19 cellular contexts compared by ENCODE assay signal in the genomic region with DNA sequence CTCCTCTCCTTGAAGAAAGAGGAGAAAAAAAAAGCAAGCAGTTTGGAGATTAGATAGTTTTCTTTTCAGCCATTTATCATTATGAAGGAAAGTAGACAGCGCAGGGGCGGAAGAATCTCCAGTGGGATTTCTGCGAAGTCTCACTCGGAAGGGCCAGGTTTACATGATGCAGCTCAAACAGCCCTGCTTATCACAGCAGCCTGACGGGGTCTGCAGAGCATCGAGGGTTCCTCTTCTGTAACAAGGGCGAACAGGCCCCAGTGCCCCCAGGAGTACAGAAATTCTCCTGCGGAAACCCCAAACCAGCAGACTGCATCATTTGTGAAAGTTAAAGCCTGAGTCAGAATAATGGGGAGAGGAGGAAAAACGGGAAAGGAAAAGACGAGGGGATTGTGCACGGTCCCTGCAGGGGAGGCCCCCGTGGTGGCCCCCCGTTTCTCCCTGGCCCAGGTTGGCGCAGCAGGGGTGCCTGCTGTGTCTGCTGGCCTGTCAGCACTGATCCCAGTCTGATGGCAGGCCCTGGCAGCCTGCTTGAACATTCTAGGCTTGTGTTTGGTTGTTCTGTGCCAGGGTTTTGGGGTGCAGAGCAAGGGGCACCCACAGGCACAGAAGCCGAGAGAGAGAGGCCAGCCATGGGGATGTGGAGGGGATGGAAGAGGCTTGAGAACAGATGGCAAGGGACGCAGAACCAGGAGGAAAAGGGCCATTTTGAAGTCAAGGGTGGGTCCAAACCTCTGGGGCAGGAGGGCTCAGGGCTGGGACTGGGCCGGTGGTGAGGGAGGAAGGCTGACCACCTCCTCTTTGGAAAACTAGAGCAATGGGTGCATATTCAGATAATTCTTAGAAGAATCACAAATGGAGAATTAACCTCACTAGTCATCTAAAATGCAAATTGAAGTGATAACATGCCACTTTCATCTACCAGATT. TPM values are rescaled to one million over a fixed set of nuclear protein-coding genes. Genes with fewer than 3 reads are reported as not detected.
DNase-seq lines count a peak whose midpoint lies in the region; TF ChIP-seq lines count a peak whose summit lies in the region.
"Had no signal": no experiment of that assay in that cellular context is flagged by ENCODE, and none has a peak within 500 bp of the region (broad histone marks: within the 10 kb centered on the region; RNA-seq: fewer than 3 reads in every experiment).

No MANE protein-coding gene starts in this region.

- H2BK5ac ChIP-seq in trophoblast cell (ENCODE audit: low read depth, low read length, poor library complexity): no peak overlapping the region

- H2BK120ac ChIP-seq in trophoblast cell (ENCODE audit: insufficient read depth, low read length, poor library complexity): no peak overlapping the region

- no peak overlapping the region for H3K18ac ChIP-seq in trophoblast cell (ENCODE audit: low read length)

- no peak overlapping the region for H4K8ac ChIP-seq in trophoblast cell (ENCODE audit: low read depth, low read length)

- whole genome bisulfite sequencing in trophoblast cell (ENCODE audit: extremely low coverage, insufficient coverage, insufficient read length): no CpG with 5 or more reads among the region's 17 CpGs

- H2BK12ac ChIP-seq in trophoblast cell (ENCODE audit: low read length): no peak overlapping the region

- no peak overlapping the region for H3K9ac ChIP-seq in trophoblast cell (ENCODE audit: low read length)

- no peak overlapping the region for H4K12ac ChIP-seq in trophoblast cell (ENCODE audit: low read depth, low read length)

- peaks cover 16 to 21% of the 10 kb centered on the region in 2 experiments for H3K4me1 ChIP-seq in trophoblast cell (ENCODE audit: control insufficient read depth in 1 of 2, insufficient read depth in 2 of 2, low read length in 2 of 2)
- H3K4me1 ChIP-seq: HAP-1 had no signal

- no peak overlapping the region for H3K14ac ChIP-seq in trophoblast cell (ENCODE audit: low read length)

- no peak overlapping the region for H3K4me2 ChIP-seq in trophoblast cell (ENCODE audit: low read length)

- H3K36me3 Mint-ChIP-seq in glutamatergic neuron (ENCODE audit: unreplicated experiment): no peaks in the 10 kb centered on the region
- H3K36me3 Mint-ChIP-seq in nephron (ENCODE audit: low read depth): no peaks in the 10 kb centered on the region
- H3K36me3 Mint-ChIP-seq in type B pancreatic cell: no peaks in the 10 kb centered on the region
- H3K36me3 Mint-ChIP-seq: IgD-negative memory B cell had no signal

- H3K79me1 ChIP-seq in trophoblast cell (ENCODE audit: low read length): peaks cover 5% of the 10 kb centered on the region

- no peak overlapping the region for H2AFZ ChIP-seq in trophoblast cell (ENCODE audit: insufficient read depth, low read length, poor library complexity)

- no peak overlapping the region for H3K23ac ChIP-seq in trophoblast cell (ENCODE audit: low read length)

- H3K27me3 ChIP-seq in trophoblast cell (ENCODE audit: insufficient read depth, low read length): no peaks in the 10 kb centered on the region

- TF ChIP-seq CTCF in glutamatergic neuron (IDR thresholded peaks at IDR 0.05; ENCODE audit: partially characterized antibody, unreplicated experiment) (no peak), nephron (IDR thresholded peaks at IDR 0.05; ENCODE audit: unreplicated experiment in 3 of 3) (no peak), type B pancreatic cell (conservative IDR thresholded peaks at IDR 0.05) (no peak)

- H3K4me3 Mint-ChIP-seq in glutamatergic neuron (ENCODE audit: unreplicated experiment) (peak overlapping the region; percentile 37), nephron (peak overlapping the region in 2 of 3 experiments; percentile 40 to 51), type B pancreatic cell (peak overlapping the region; percentile 32)
- H3K4me3 Mint-ChIP-seq: IgD-negative memory B cell had no signal

- H3K27ac ChIP-seq in trophoblast cell (ENCODE audit: low read depth, low read length): no peak overlapping the region

- H3K27me3 Mint-ChIP-seq in glutamatergic neuron (ENCODE audit: unreplicated experiment) (peaks cover 3% of the 10 kb centered on the region), nephron (ENCODE audit: low read depth) (peaks cover 71% of the 10 kb centered on the region), type B pancreatic cell (peaks cover 74% of the 10 kb centered on the region)
- H3K27me3 Mint-ChIP-seq: IgD-negative memory B cell had no signal

- DNase-seq in activated CD8-positive, alpha-beta memory T cell treated with anti-CD3 and anti-CD28 coated beads for 24 hours: peak; percentile 24
- DNase-seq in activated CD8-positive, alpha-beta memory T cell treated with anti-CD3 and anti-CD28 coated beads, Interleukin-2, amount 50 U/mL, for 48 hours: no peak
- DNase-seq in glutamatergic neuron (no peak), type B pancreatic cell (ENCODE audit: extremely low spot score, unreplicated experiment) (no peak), HK-2 (ENCODE audit: unreplicated experiment) (no peak), DMS53 treated with DMSO at 0.1 percent for 48 hours (lab: John Stamatoyannopoulos, UW; ENCODE audit: unreplicated experiment) (no peak), trophoblast cell (no peak)
- DNase-seq: 8988T, COR-L47, GDM1, NCI-H1092 treated with DMSO at 0.1 percent for 48 hours, NCI-H2081 treated with DMSO at 0.1 percent for 48 hours, NCI-H446 treated with DMSO at 0.1 percent for 48 hours had no signal

- H3K4me1 Mint-ChIP-seq in glutamatergic neuron (ENCODE audit: low read depth, unreplicated experiment) (peaks cover 58% of the 10 kb centered on the region), nephron (peaks cover 50% of the 10 kb centered on the region), type B pancreatic cell (ENCODE audit: unreplicated experiment) (peaks cover 54% of the 10 kb centered on the region)
- H3K4me1 Mint-ChIP-seq: IgD-negative memory B cell had no signal

- H4K91ac ChIP-seq in trophoblast cell (ENCODE audit: low read depth, low read length): no peak overlapping the region

- no peak overlapping the region for H3K4ac ChIP-seq in trophoblast cell (ENCODE audit: low read depth, low read length)

- H3K27ac Mint-ChIP-seq in glutamatergic neuron (ENCODE audit: unreplicated experiment) (peak overlapping the region; percentile 78), nephron (peak overlapping the region in 1 of 3 experiments; percentile 18), type B pancreatic cell (peak overlapping the region; percentile 5)
- H3K27ac Mint-ChIP-seq: IgD-negative memory B cell had no signal

- H2AK5ac ChIP-seq in trophoblast cell (ENCODE audit: low read length): no peak overlapping the region

- no peaks in the 10 kb centered on the region for H3K79me2 ChIP-seq in trophoblast cell (ENCODE audit: control insufficient read depth, insufficient read depth, low read length, poor library complexity)

- peaks cover 5% of the 10 kb centered on the region for H3K9me3 Mint-ChIP-seq in glutamatergic neuron (ENCODE audit: unreplicated experiment)
- H3K9me3 Mint-ChIP-seq in nephron: no peaks in the 10 kb centered on the region
- H3K9me3 Mint-ChIP-seq in type B pancreatic cell: no peaks in the 10 kb centered on the region
- H3K9me3 Mint-ChIP-seq: IgD-negative memory B cell had no signal

- no peaks in the 10 kb centered on the region for H3K36me3 ChIP-seq in trophoblast cell (ENCODE audit: control insufficient read depth in 1 of 2, insufficient read depth in 2 of 2, low read length in 2 of 2)
- H3K36me3 ChIP-seq: HAP-1 had no signal

- no peak overlapping the region for H3K4me3 ChIP-seq in trophoblast cell (ENCODE audit: low read depth, low read length)
- H3K4me3 ChIP-seq: HAP-1 had no signal

- peaks cover 2% of the 10 kb centered on the region for H3K9me3 ChIP-seq in trophoblast cell (ENCODE audit: insufficient read depth, low read depth, low read length)
- H3K9me3 ChIP-seq: HAP-1 had no signal

RNA-seq across cellular contexts. Expression of a gene that starts 35.7 kb away (rescaled TPM):
- total RNA-seq in glutamatergic neuron (ENCODE audit: unreplicated experiment) (not detected), type B pancreatic cell (ENCODE audit: low replicate concordance) (0.45 and 1.8 TPM in 2 replicates)
- polyA plus RNA-seq in trophoblast cell (2013): 0.93 and 0.97 TPM in 2 replicates
- total RNA-seq: Daoy, HT-29, LHCN-M2 had no signal
- polyA plus RNA-seq: IgD-negative memory B cell had no signal
